ENCODE assay signal across 14 cellular contexts in genomic region chr18:13273800-13274199, GRCh38. TPM values are rescaled to one million over a fixed set of nuclear protein-coding genes. Genes with fewer than 3 reads are reported as not detected.
DNase-seq lines count a peak whose midpoint lies in the region; ATAC-seq lines count a peak whose summit lies in the region.
"Had no signal": no experiment of that assay in that cellular context is flagged by ENCODE, and none has a peak within 500 bp of the region (broad histone marks: within the 10 kb centered on the region; RNA-seq: fewer than 3 reads in every experiment).

No MANE protein-coding gene starts in this region.

- intact Hi-C loops in aorta (cut with DNase I): loop anchor here in 1 of 2 donors (2.0 kb wide), 1 partner anchor 43 kb away; no protein-coding TSS in a partner anchor

- H3K27me3 ChIP-seq in aorta (ENCODE audit: control insufficient read depth in 1 of 2, insufficient read depth in 2 of 2, low read length in 1 of 2): no peaks in the 10 kb centered on the region
- H3K27me3 ChIP-seq: transverse colon had no signal

- H3K4me3 Mint-ChIP-seq in activated T-cell treated with anti-CD3 and anti-CD28 coated beads, Interleukin-2, amount 50 U/mL, for 24 hours: peak overlapping the region; percentile 66
- H3K4me3 Mint-ChIP-seq in effector memory CD8-positive, alpha-beta T cell: peak overlapping the region; percentile 20 to 55
- H3K4me3 Mint-ChIP-seq in stimulated activated naive CD8-positive, alpha-beta T cell treated with anti-CD3 and anti-CD28 coated beads, Interleukin-15, amount 100 ng/mL, for 72 hours: peak overlapping the region; percentile 71 to 84

- no peaks in the 10 kb centered on the region for H3K27me3 Mint-ChIP-seq in activated T-cell treated with anti-CD3 and anti-CD28 coated beads, Interleukin-2, amount 50 U/mL, for 24 hours
- H3K27me3 Mint-ChIP-seq in effector memory CD8-positive, alpha-beta T cell: peaks cover 23 to 64% of the 10 kb centered on the region in 2 donors
- no peaks in the 10 kb centered on the region for H3K27me3 Mint-ChIP-seq in stimulated activated naive CD8-positive, alpha-beta T cell treated with anti-CD3 and anti-CD28 coated beads, Interleukin-15, amount 100 ng/mL, for 72 hours

- peaks cover 4 to 8% of the 10 kb centered on the region in 2 donors for H3K4me1 ChIP-seq in aorta (ENCODE audit: control insufficient read depth in 1 of 2, insufficient read depth in 2 of 2, low read length in 2 of 2)

- no peak for DNase-seq in activated CD4-positive, CD25-positive, alpha-beta regulatory T cell (lab: John Stamatoyannopoulos, UW)
- peak; percentile 66 for DNase-seq in activated T-cell treated with anti-CD3 and anti-CD28 coated beads, Interleukin-2, amount 50 U/mL, for 24 hours
- DNase-seq in effector memory CD8-positive, alpha-beta T cell: no peak
- peak in 1 of 2 donors; percentile 31 for DNase-seq in stimulated activated naive CD8-positive, alpha-beta T cell treated with anti-CD3 and anti-CD28 coated beads, Interleukin-15, amount 100 ng/mL, for 72 hours
- DNase-seq in aorta: no peak
- DNase-seq in NCI-H2196 (lab: John Stamatoyannopoulos, UW; ENCODE audit: unreplicated experiment): no peak
- DNase-seq: NCI-H1436, NCI-H524, retina, transverse colon had no signal

- H3K36me3 Mint-ChIP-seq in activated T-cell treated with anti-CD3 and anti-CD28 coated beads, Interleukin-2, amount 50 U/mL, for 24 hours (ENCODE audit: low read depth): peaks cover 12% of the 10 kb centered on the region
- peaks cover 3% of the 10 kb centered on the region for H3K36me3 Mint-ChIP-seq in effector memory CD8-positive, alpha-beta T cell (ENCODE audit: insufficient read depth)

- peak; percentile 48 to 50 for ATAC-seq in activated CD4-positive, CD25-positive, alpha-beta regulatory T cell treated with anti-CD3 and anti-CD28 coated beads, Interleukin-2, amount 50 U/mL, for 24 hours
- no peak for ATAC-seq in effector memory CD8-positive, alpha-beta T cell (replicated peaks)
- peak; percentile 59 for ATAC-seq in stimulated activated naive CD8-positive, alpha-beta T cell treated with anti-CD3 and anti-CD28 coated beads, Interleukin-15, amount 100 ng/mL, for 72 hours
- ATAC-seq in HG02973 (IDR thresholded peaks at IDR 0.05; ENCODE audit: unreplicated experiment): no peak
- ATAC-seq in aorta (ENCODE audit: low FRiP score): no peak

- peak overlapping the region; percentile 88 for H3K27ac Mint-ChIP-seq in activated T-cell treated with anti-CD3 and anti-CD28 coated beads, Interleukin-2, amount 50 U/mL, for 24 hours
- peak overlapping the region; percentile 9 to 22 for H3K27ac Mint-ChIP-seq in effector memory CD8-positive, alpha-beta T cell
- H3K27ac Mint-ChIP-seq in stimulated activated naive CD8-positive, alpha-beta T cell treated with anti-CD3 and anti-CD28 coated beads, Interleukin-15, amount 100 ng/mL, for 72 hours: peak overlapping the region; percentile 75 to 81

- WGBS in aorta, 2 donors: 67 to 68% methylated on average over 9 of the region's 9 CpGs

- H3K9me3 Mint-ChIP-seq in activated T-cell treated with anti-CD3 and anti-CD28 coated beads, Interleukin-2, amount 50 U/mL, for 24 hours: no peaks in the 10 kb centered on the region
- no peaks in the 10 kb centered on the region for H3K9me3 Mint-ChIP-seq in effector memory CD8-positive, alpha-beta T cell
- H3K9me3 Mint-ChIP-seq in stimulated activated naive CD8-positive, alpha-beta T cell treated with anti-CD3 and anti-CD28 coated beads, Interleukin-15, amount 100 ng/mL, for 72 hours: peaks cover 0 to 6% of the 10 kb centered on the region in 2 donors

- H3K27ac ChIP-seq in aorta (ENCODE audit: low read depth in 1 of 2, low read length in 2 of 2): no peak overlapping the region
- H3K27ac ChIP-seq: 22Rv1 had no signal

- H3K4me1 Mint-ChIP-seq in activated T-cell treated with anti-CD3 and anti-CD28 coated beads, Interleukin-2, amount 50 U/mL, for 24 hours (ENCODE audit: low read depth): peaks cover 85% of the 10 kb centered on the region
- H3K4me1 Mint-ChIP-seq in effector memory CD8-positive, alpha-beta T cell (ENCODE audit: low read depth in 2 of 2): peaks cover 4 to 13% of the 10 kb centered on the region in 2 donors
- peaks cover 87% of the 10 kb centered on the region for H3K4me1 Mint-ChIP-seq in stimulated activated naive CD8-positive, alpha-beta T cell treated with anti-CD3 and anti-CD28 coated beads, Interleukin-15, amount 100 ng/mL, for 72 hours

- no peaks in the 10 kb centered on the region for H3K36me3 ChIP-seq in aorta (ENCODE audit: control insufficient read depth in 1 of 2, insufficient read depth in 2 of 2, low read length in 1 of 2)
- H3K36me3 ChIP-seq: transverse colon had no signal

- no peak overlapping the region for H3K4me3 ChIP-seq in aorta (ENCODE audit: low read length in 2 of 2)
- H3K4me3 ChIP-seq: transverse colon had no signal

- no peaks in the 10 kb centered on the region for H3K9me3 ChIP-seq in aorta (ENCODE audit: control insufficient read depth, low read length)
- H3K9me3 ChIP-seq: transverse colon had no signal

RNA-seq across cellular contexts. Expression of gene LDLRAD4, which starts 55.2 kb away (rescaled TPM):
- total RNA-seq in aorta: 100 to 1,000 TPM in 1 of 2 donors, 10 to 100 TPM in 1; 61.9 to 112 TPM
- 10 to 100 TPM in 1 of 2 donors, 1 to 10 TPM in 1; 7.0 to 11.8 TPM for polyA plus RNA-seq in aorta
- polyA plus RNA-seq: keratinocyte had no signal

Comparison
In these comparisons a context has a peak if more than half of its experiments do, and no peak if none do; other contexts are left out.
1. ATAC-seq: peak in activated CD4-positive, CD25-positive, alpha-beta regulatory T cell treated with anti-CD3 and anti-CD28 coated beads, Interleukin-2, amount 50 U/mL, for 24 hours (2 of 2) and stimulated activated naive CD8-positive, alpha-beta T cell treated with anti-CD3 and anti-CD28 coated beads, Interleukin-15, amount 100 ng/mL, for 72 hours (single experiment); none in effector memory CD8-positive, alpha-beta T cell (single experiment), HG02973 (single experiment) and aorta (single experiment).
2. H3K27ac Mint-ChIP-seq: peak in every context shown above with its lines; median percentile 88 in activated T-cell treated with anti-CD3 and anti-CD28 coated beads, Interleukin-2, amount 50 U/mL, for 24 hours; 78 in stimulated activated naive CD8-positive, alpha-beta T cell treated with anti-CD3 and anti-CD28 coated beads, Interleukin-15, amount 100 ng/mL, for 72 hours; 16 in effector memory CD8-positive, alpha-beta T cell.
3. Peak in every context shown above with its lines, with median percentiles within 50 percentile points of each other: H3K4me3 Mint-ChIP-seq.